ENCODE assay signal across 1 cellular context in genomic region chr6:158231551-158232444, GRCh38.
TF ChIP-seq lines count a peak whose summit lies in the region.

No MANE protein-coding gene starts in this region.

TF ChIP-seq in HepG2, 621 proteins besides CTCF, POLR2A, EP300 and RAD21 (continued from another document and continues in another):
- TF ChIP-seq PAXIP1 (CRISPR knock-in tag; conservative IDR thresholded peaks at IDR 0.05): no peak
- TF ChIP-seq ZNF816 (CRISPR knock-in tag; IDR thresholded peaks at IDR 0.05; ENCODE audit: borderline replicate concordance): no peak
- TF ChIP-seq ZNF530 (CRISPR knock-in tag; IDR thresholded peaks at IDR 0.05; ENCODE audit: low read depth): no peak
- no peak for TF ChIP-seq MZF1 (CRISPR knock-in tag; IDR thresholded peaks at IDR 0.05; ENCODE audit: borderline replicate concordance)
- no peak for TF ChIP-seq MLX (CRISPR knock-in tag; IDR thresholded peaks at IDR 0.05)
- 0 out of 2 replicates have a peak, but pooled peaks have one; percentile 31 for TF ChIP-seq ZSCAN21 (CRISPR knock-in tag; IDR thresholded peaks at IDR 0.05; ENCODE audit: borderline replicate concordance)
- TF ChIP-seq BCLAF1 (IDR thresholded peaks at IDR 0.05): no peak
- TF ChIP-seq ZMYM3 (CRISPR knock-in tag; IDR thresholded peaks at IDR 0.05): no peak
- TF ChIP-seq DMTF1 (CRISPR knock-in tag; IDR thresholded peaks at IDR 0.05): no peak
- TF ChIP-seq ZFP36L2 (CRISPR knock-in tag; IDR thresholded peaks at IDR 0.05): no peak
- TF ChIP-seq TEF (CRISPR knock-in tag; IDR thresholded peaks at IDR 0.05): no peak
- no peak for TF ChIP-seq ZNF652 (CRISPR knock-in tag; IDR thresholded peaks at IDR 0.05; ENCODE audit: borderline replicate concordance, low read depth)
- TF ChIP-seq STAT6 (CRISPR knock-in tag; IDR thresholded peaks at IDR 0.05; ENCODE audit: borderline replicate concordance): no peak
- no peak for TF ChIP-seq ZHX1 (CRISPR knock-in tag; IDR thresholded peaks at IDR 0.05; ENCODE audit: low read depth)
- TF ChIP-seq ZNF253 (CRISPR knock-in tag; IDR thresholded peaks at IDR 0.05; ENCODE audit: borderline replicate concordance): peak; percentile 50; the same call in 1 of the 2 replicates
- TF ChIP-seq NR0B2 (CRISPR knock-in tag; IDR thresholded peaks at IDR 0.05): no peak
- peak; percentile 71 for TF ChIP-seq SAP130 (CRISPR knock-in tag; IDR thresholded peaks at IDR 0.05; ENCODE audit: low read depth)
- TF ChIP-seq MYPOP (CRISPR knock-in tag; IDR thresholded peaks at IDR 0.05): no peak; the same call in 1 of the 2 replicates
- TF ChIP-seq ZKSCAN8 (CRISPR knock-in tag; IDR thresholded peaks at IDR 0.05; ENCODE audit: borderline replicate concordance): no peak
- peak; percentile 20; the same call in 1 of the 2 replicates for TF ChIP-seq TBX2 (CRISPR knock-in tag; IDR thresholded peaks at IDR 0.05; ENCODE audit: borderline replicate concordance)
- peak; percentile 63; the same call in 1 of the 2 replicates for TF ChIP-seq ZFP41 (CRISPR knock-in tag; IDR thresholded peaks at IDR 0.05; ENCODE audit: borderline replicate concordance)
- TF ChIP-seq ZNF75D (CRISPR knock-in tag; IDR thresholded peaks at IDR 0.05; ENCODE audit: borderline replicate concordance): no peak
- TF ChIP-seq SNAPC2 (CRISPR knock-in tag; IDR thresholded peaks at IDR 0.05): no peak
- TF ChIP-seq ZNF790 (CRISPR knock-in tag; IDR thresholded peaks at IDR 0.05; ENCODE audit: borderline replicate concordance): peak; percentile 69; the same call in 1 of the 2 replicates
- 0 out of 2 replicates have a peak, but pooled peaks have one; percentile 60 for TF ChIP-seq BATF2 (CRISPR knock-in tag; IDR thresholded peaks at IDR 0.05)
- TF ChIP-seq SNAPC4 (CRISPR knock-in tag; IDR thresholded peaks at IDR 0.05): 0 out of 2 replicates have a peak, but pooled peaks have one; percentile 19
- no peak for TF ChIP-seq LCORL (IDR thresholded peaks at IDR 0.05)
- no peak for TF ChIP-seq LCORL (CRISPR knock-in tag; IDR thresholded peaks at IDR 0.05)
